Comparison of ENCODE assay signal across 21 cellular contexts in the genomic region with DNA sequence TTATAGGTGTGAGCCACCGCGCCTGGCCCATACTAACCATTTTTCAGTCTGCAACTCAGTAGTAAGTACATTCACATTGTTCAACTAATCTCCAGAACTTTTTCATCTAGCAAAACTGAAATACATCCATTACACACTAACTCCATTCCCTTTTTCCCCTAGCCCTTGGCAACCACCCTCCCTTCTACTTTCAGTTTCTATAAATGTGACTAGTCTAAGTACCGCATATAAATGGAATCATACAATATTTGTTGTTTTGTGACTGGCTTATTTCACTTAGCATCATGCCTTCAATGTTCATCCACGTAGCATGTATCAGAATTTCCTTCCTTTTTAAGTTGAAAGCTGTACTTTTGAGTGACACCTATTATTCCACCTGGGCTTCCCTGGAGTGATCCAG.
"Had no signal": no experiment of that assay in that cellular context is flagged by ENCODE, and none has a peak within 500 bp of the region (broad histone marks: within the 10 kb centered on the region; RNA-seq: fewer than 3 reads in every experiment).

No MANE protein-coding gene starts in this region.

- H3K9me3 Mint-ChIP-seq: activated CD4-positive, alpha-beta memory T cell treated with anti-CD3 and anti-CD28 coated beads for 36 hours; activated CD4-positive, alpha-beta T cell treated with anti-CD3 and anti-CD28 coated beads, Interleukin-2, amount 10 ng/mL, durations not matched to agents 7 days and 5 days; activated naive CD4-positive, alpha-beta T cell treated with anti-CD3 and anti-CD28 coated beads, Interleukin-2, amount 50 U/mL, for 24 hours; central memory CD8-positive, alpha-beta T cell; WTC11 had no signal

- ATAC-seq: activated T-cell treated with anti-CD3 and anti-CD28 coated beads, Interleukin-2, amount 50 U/mL, for 72 hours; body of pancreas; T-helper 17 cell; WTC11 had no signal

- H3K36me3 Mint-ChIP-seq: activated CD4-positive, alpha-beta memory T cell treated with anti-CD3 and anti-CD28 coated beads for 36 hours; activated naive CD4-positive, alpha-beta T cell treated with anti-CD3 and anti-CD28 coated beads, Interleukin-2, amount 50 U/mL, for 24 hours; WTC11 had no signal

- H3K4me1 Mint-ChIP-seq: central memory CD8-positive, alpha-beta T cell; T-helper 17 cell had no signal

- H3K4me3 ChIP-seq: body of pancreas had no signal

- H3K27me3 Mint-ChIP-seq: activated naive CD4-positive, alpha-beta T cell treated with anti-CD3 and anti-CD28 coated beads, Interleukin-2, amount 50 U/mL, for 24 hours had no signal

- H3K4me3 Mint-ChIP-seq: activated CD4-positive, alpha-beta memory T cell treated with anti-CD3 and anti-CD28 coated beads for 36 hours; activated CD4-positive, alpha-beta T cell treated with anti-CD3 and anti-CD28 coated beads, Interleukin-2, amount 10 ng/mL, durations not matched to agents 7 days and 5 days; activated naive CD4-positive, alpha-beta T cell treated with anti-CD3 and anti-CD28 coated beads, Interleukin-2, amount 50 U/mL, for 24 hours; activated T-cell treated with anti-CD3 and anti-CD28 coated beads, Interleukin-2, amount 50 U/mL, for 72 hours; central memory CD8-positive, alpha-beta T cell; T-helper 17 cell; WTC11 had no signal

- H3K27ac ChIP-seq: body of pancreas had no signal

- DNase-seq: activated CD4-positive, alpha-beta memory T cell treated with anti-CD3 and anti-CD28 coated beads for 36 hours; activated CD4-positive, alpha-beta T cell treated with anti-CD3 and anti-CD28 coated beads, Interleukin-2, amount 10 ng/mL, durations not matched to agents 7 days and 5 days; activated CD4-positive, CD25-positive, alpha-beta regulatory T cell treated with anti-CD3 and anti-CD28 coated beads, Interleukin-2, amount 50 U/mL, for 72 hours; activated CD8-positive, alpha-beta memory T cell treated with anti-CD3 and anti-CD28 coated beads for 24 hours; activated T-cell treated with anti-CD3 and anti-CD28 coated beads for 4 hours; activated T-cell treated with anti-CD3 and anti-CD28 coated beads, Interleukin-2, amount 50 U/mL, for 72 hours; aorta; body of pancreas; Kasumi-1; KBM-7; NCI-H1105; NCI-H1436; NCI-H1694 treated with DMSO at 0.1 percent for 48 hours; NCI-H526 treated with DMSO at 0.1 percent for 48 hours; NK-92 treated with Interleukin-12 subunit alpha and Interleukin-12 subunit beta, amount 100 ng/mL, for 24 hours; SIG-M5; T-helper 17 cell; T-helper 9 cell had no signal

- H3K9me3 ChIP-seq: body of pancreas had no signal

- H3K27me3 ChIP-seq: body of pancreas had no signal

- H3K27ac Mint-ChIP-seq: activated CD4-positive, alpha-beta memory T cell treated with anti-CD3 and anti-CD28 coated beads for 36 hours; activated CD4-positive, alpha-beta T cell treated with anti-CD3 and anti-CD28 coated beads, Interleukin-2, amount 10 ng/mL, durations not matched to agents 7 days and 5 days; activated naive CD4-positive, alpha-beta T cell treated with anti-CD3 and anti-CD28 coated beads, Interleukin-2, amount 50 U/mL, for 24 hours; activated T-cell treated with anti-CD3 and anti-CD28 coated beads, Interleukin-2, amount 50 U/mL, for 72 hours; T-helper 17 cell; WTC11 had no signal
